In the genomic region with DNA sequence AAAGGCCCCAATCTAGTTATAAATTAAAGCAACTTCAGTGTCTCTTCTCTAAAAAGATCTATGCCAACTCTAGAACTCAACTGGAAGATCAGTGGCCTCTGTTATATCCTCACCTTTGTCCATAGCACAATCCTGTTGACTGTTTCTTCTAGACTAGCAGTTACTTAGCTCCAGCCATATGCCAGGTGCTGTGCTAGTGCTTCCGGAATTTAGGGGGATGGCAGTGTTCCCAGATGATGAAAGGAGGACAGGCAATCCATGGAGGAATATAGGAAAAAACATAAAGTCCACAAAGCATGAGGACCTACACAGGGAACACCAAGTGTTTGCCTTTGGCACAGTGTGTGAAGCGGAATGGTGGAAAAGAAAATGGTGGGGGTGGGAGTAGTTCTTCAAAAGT, we compare ENCODE assay signal across 21 cellular contexts.
DNase-seq lines count a peak whose midpoint lies in the region; FAIRE-seq and TF ChIP-seq lines count a peak whose summit lies in the region.
"Had no signal": no experiment of that assay in that cellular context is flagged by ENCODE, and none has a peak within 500 bp of the region (broad histone marks: within the 10 kb centered on the region; RNA-seq: fewer than 3 reads in every experiment).

No MANE protein-coding gene starts in this region.

- no peak overlapping the region for H3K4me3 ChIP-seq in kidney (ENCODE audit: low read length in 2 of 2)

- H3K9me3 ChIP-seq in kidney (ENCODE audit: control insufficient read depth in 1 of 2, low read length in 2 of 2), result no peaks in the 10 kb centered on the region
- H3K9me3 ChIP-seq: SK-N-SH had no signal

- H3K27ac ChIP-seq in VCaP, result peak overlapping the region; percentile 15; the same call in 1 of the 2 replicates
- H3K27ac ChIP-seq in kidney (ENCODE audit: low read depth in 2 of 2, low read length in 2 of 2), result peak overlapping the region; percentile 35 to 70
- H3K27ac ChIP-seq: 22Rv1, HL-60 had no signal

- H3K4me1 ChIP-seq in kidney (ENCODE audit: control insufficient read depth in 1 of 2, insufficient read depth in 1 of 2, low read depth in 1 of 2, low read length in 2 of 2), result peaks cover 3 to 18% of the 10 kb centered on the region in 2 donors

- intact Hi-C loops in kidney (cut with DNase I), result no loop called here

- peak; percentile 7 for DNase-seq in DMS 273 (lab: John Stamatoyannopoulos, UW; ENCODE audit: unreplicated experiment)
- no peak for DNase-seq in DMS 273 treated with DMSO at 0.1 percent for 48 hours (lab: John Stamatoyannopoulos, UW)
- no peak for DNase-seq in kidney
- peak; percentile 19 for DNase-seq in superior temporal gyrus (ENCODE audit: extremely low spot score)
- DNase-seq in CD1c-positive myeloid dendritic cell (ENCODE audit: extremely low spot score), result no peak
- DNase-seq in stimulated activated CD4-positive, alpha-beta T cell treated with anti-CD3 and anti-CD28 coated beads, Interleukin-1b, Interleukin-23, amount 100 ng/mL, for 48 hours, result no peak
- DNase-seq in NAMALWA (ENCODE audit: low spot score), result no peak
- DNase-seq: CD4-positive, CD25-positive, alpha-beta regulatory T cell; DND-41; H9; IMR-90; NCI-H1048; NCI-H510A; NCI-H774; RPMI8226; SHP77 treated with DMSO at 0.1 percent for 48 hours; SK-N-SH had no signal

- FAIRE-seq in kidney (lab: Jason Lieb, UNC), result no peak
- FAIRE-seq: G401.6 had no signal

- TF ChIP-seq CTCF in VCaP (conservative IDR thresholded peaks at IDR 0.05), result no peak
- TF ChIP-seq CTCF in kidney (IDR thresholded peaks at IDR 0.05; ENCODE audit: borderline replicate concordance, extremely low read depth, insufficient read depth), result no peak

- H3K9ac ChIP-seq in kidney (ENCODE audit: low read length in 2 of 2), result no peak overlapping the region
- H3K9ac ChIP-seq: SK-N-SH had no signal

- H3K36me3 ChIP-seq in kidney (ENCODE audit: control insufficient read depth in 1 of 2, insufficient read depth in 2 of 2, low read length in 2 of 2), result no peaks in the 10 kb centered on the region

Comparison
In these comparisons a context has a peak if more than half of its experiments do, and no peak if none do; other contexts are left out.
1. DNase-seq: peak in DMS 273 (single experiment) and superior temporal gyrus (single experiment); none in DMS 273 treated with DMSO at 0.1 percent for 48 hours (single experiment), kidney (single experiment), CD1c-positive myeloid dendritic cell (single experiment), stimulated activated CD4-positive, alpha-beta T cell treated with anti-CD3 and anti-CD28 coated beads, Interleukin-1b, Interleukin-23, amount 100 ng/mL, for 48 hours (single experiment) and NAMALWA (single experiment).